Comparison of ENCODE assay signal across 1 cellular context in genomic region chr4:6641971-6642320, GRCh38.
TF ChIP-seq lines count a peak whose summit lies in the region.

No MANE protein-coding gene starts in this region.

TF ChIP-seq in A549, 52 proteins besides CTCF, POLR2A, EP300 and RAD21 (continued from another document):
- TF ChIP-seq ELK1 (IDR thresholded peaks at IDR 0.05; ENCODE audit: low read depth, low read length) (no peak), REST (IDR thresholded peaks at IDR 0.05) (no peak), NR3C1 (IDR thresholded peaks at IDR 0.05) (no peak), USF2 (IDR thresholded peaks at IDR 0.05) (no peak), ESRRA (IDR thresholded peaks at IDR 0.05; ENCODE audit: borderline replicate concordance, low read length) (no peak), KDM1A (IDR thresholded peaks at IDR 0.05; ENCODE audit: low read depth) (no peak), KDM5A (IDR thresholded peaks at IDR 0.05) (no peak)
